ENCODE assay signal across 16 cellular contexts in genomic region chr7:137462847-137463246, GRCh38.
"Had no signal": no experiment of that assay in that cellular context is flagged by ENCODE, and none has a peak within 500 bp of the region (broad histone marks: within the 10 kb centered on the region; RNA-seq: fewer than 3 reads in every experiment).

No MANE protein-coding gene starts in this region.

- H3K36me3 ChIP-seq: neural progenitor cell, spleen had no signal

- H3K9ac ChIP-seq: neural progenitor cell had no signal

- H3K4me1 ChIP-seq: body of pancreas, neural progenitor cell, spleen had no signal

- H3K9me3 Mint-ChIP-seq: activated naive CD4-positive, alpha-beta T cell treated with anti-CD3 and anti-CD28 coated beads, Interleukin-2, amount 50 U/mL, for 24 hours; dendritic cell treated with granulocyte-macrophage colony-stimulating factor and Interleukin-4, amounts not matched to agents 40 ng/mL and 50 ng/mL, for 4 days; neural progenitor cell; stimulated activated memory B cell treated with anti-CD40 and anti-IgM and Interleukin-4, amounts not matched to agents 10 μg/mL and 1 μg/mL and 100 μg/mL, for 72 hours had no signal

- H3K27me3 ChIP-seq: body of pancreas, neural progenitor cell, spleen had no signal

- H3K4me3 ChIP-seq: body of pancreas, neural progenitor cell, spleen had no signal

- DNase-seq: activated CD4-positive, alpha-beta T cell treated with anti-CD3 and anti-CD28 coated beads, Interleukin-2, amount 50 U/mL, for 4 hours; activated effector memory CD4-positive, alpha-beta T cell treated with Interleukin-2 at 50 U/mL for 16 hours; activated T-cell treated with anti-CD3 and anti-CD28 coated beads, Interleukin-2, amount 50 U/mL, for 1 hour; body of pancreas; erythroblast; hippocampal formation; left ventricle myocardium superior; retina; spleen; stimulated activated CD4-positive, alpha-beta T cell treated with anti-CD3 and anti-CD28 coated beads, Interleukin-1b, Interleukin-23, amount 100 ng/mL, for 48 hours; substantia nigra; trophoblast cell had no signal

- H3K9me3 ChIP-seq: body of pancreas, spleen had no signal

- H3K27me3 Mint-ChIP-seq: dendritic cell treated with granulocyte-macrophage colony-stimulating factor and Interleukin-4, amounts not matched to agents 40 ng/mL and 50 ng/mL, for 4 days; stimulated activated memory B cell treated with anti-CD40 and anti-IgM and Interleukin-4, amounts not matched to agents 10 μg/mL and 1 μg/mL and 100 μg/mL, for 72 hours had no signal

- H3K4me2 ChIP-seq: neural progenitor cell had no signal

- ATAC-seq: body of pancreas; left ventricle myocardium superior; stimulated activated memory B cell treated with anti-CD40 and anti-IgM and Interleukin-4, amounts not matched to agents 10 μg/mL and 1 μg/mL and 100 μg/mL, for 72 hours had no signal

- H3K4me3 Mint-ChIP-seq: activated naive CD4-positive, alpha-beta T cell treated with anti-CD3 and anti-CD28 coated beads, Interleukin-2, amount 50 U/mL, for 24 hours; dendritic cell treated with granulocyte-macrophage colony-stimulating factor and Interleukin-4, amounts not matched to agents 40 ng/mL and 50 ng/mL, for 4 days; neural progenitor cell; stimulated activated memory B cell treated with anti-CD40 and anti-IgM and Interleukin-4, amounts not matched to agents 10 μg/mL and 1 μg/mL and 100 μg/mL, for 72 hours had no signal

- H3K4me1 Mint-ChIP-seq: activated naive CD4-positive, alpha-beta T cell treated with anti-CD3 and anti-CD28 coated beads, Interleukin-2, amount 50 U/mL, for 24 hours; neural progenitor cell; stimulated activated memory B cell treated with anti-CD40 and anti-IgM and Interleukin-4, amounts not matched to agents 10 μg/mL and 1 μg/mL and 100 μg/mL, for 72 hours had no signal

- H3K27ac Mint-ChIP-seq: activated naive CD4-positive, alpha-beta T cell treated with anti-CD3 and anti-CD28 coated beads, Interleukin-2, amount 50 U/mL, for 24 hours; dendritic cell treated with granulocyte-macrophage colony-stimulating factor and Interleukin-4, amounts not matched to agents 40 ng/mL and 50 ng/mL, for 4 days; stimulated activated memory B cell treated with anti-CD40 and anti-IgM and Interleukin-4, amounts not matched to agents 10 μg/mL and 1 μg/mL and 100 μg/mL, for 72 hours had no signal

- H2AFZ ChIP-seq: neural progenitor cell had no signal

- H3K36me3 Mint-ChIP-seq: activated naive CD4-positive, alpha-beta T cell treated with anti-CD3 and anti-CD28 coated beads, Interleukin-2, amount 50 U/mL, for 24 hours; neural progenitor cell; stimulated activated memory B cell treated with anti-CD40 and anti-IgM and Interleukin-4, amounts not matched to agents 10 μg/mL and 1 μg/mL and 100 μg/mL, for 72 hours had no signal

- H3K27ac ChIP-seq: body of pancreas, neural progenitor cell, spleen had no signal
